8 cellular contexts compared by ENCODE assay signal in the genomic region with DNA sequence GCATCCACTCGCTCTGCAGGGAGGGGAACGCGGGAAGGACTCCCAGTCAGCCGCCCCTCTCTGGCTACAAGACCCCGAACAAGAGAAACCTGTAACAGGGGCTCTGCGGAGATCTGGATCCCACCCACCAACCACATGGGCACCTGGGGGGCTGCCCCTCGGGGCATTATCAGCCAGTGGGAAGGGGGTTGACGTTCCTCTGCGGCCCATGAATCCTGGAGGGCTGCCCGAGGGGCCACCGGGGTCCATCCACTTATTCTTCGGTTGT. TPM values are rescaled to one million over a fixed set of nuclear protein-coding genes. Genes with fewer than 3 reads are reported as not detected.
A peak's percentile ranks its signal among the peaks of the same experiment; 100 is the strongest.
DNase-seq lines count a peak whose midpoint lies in the region; ATAC-seq and TF ChIP-seq lines count a peak whose summit lies in the region.

No MANE protein-coding gene starts in this region.

- no peak overlapping the region for H3K27ac Mint-ChIP-seq in effector memory CD8-positive, alpha-beta T cell

- H3K4me1 ChIP-seq in BLaER1 (peaks cover 71% of the 10 kb centered on the region), MM.1S (ENCODE audit: low read length) (peaks cover 22% of the 10 kb centered on the region)

- H3K27me3 ChIP-seq in BLaER1 = peaks cover 44% of the 10 kb centered on the region
- H3K27me3 ChIP-seq in MM.1S (replicated peaks; ENCODE audit: insufficient read depth, low read length) = peaks cover 22% of the 10 kb centered on the region
- no peaks in the 10 kb centered on the region for H3K27me3 ChIP-seq in neural cell (ENCODE audit: insufficient read depth, low read depth, low read length)

- peaks cover 25% of the 10 kb centered on the region for H3K79me2 ChIP-seq in MM.1S (ENCODE audit: low read length)
- H3K79me2 ChIP-seq in neural cell (replicated peaks; ENCODE audit: insufficient read depth, low read length) = peaks cover 40% of the 10 kb centered on the region

- H3K27ac ChIP-seq in BLaER1 (no peak overlapping the region), MM.1S (ENCODE audit: low read length) (no peak overlapping the region), neural cell (ENCODE audit: low read length) (peak overlapping the region; percentile 94)

- peak overlapping the region; percentile 64 for H3K4me3 ChIP-seq in BLaER1
- H3K4me3 ChIP-seq in MM.1S (ENCODE audit: low read length) = peak overlapping the region; percentile 93
- H3K4me3 ChIP-seq in neural cell (ENCODE audit: low read length) = peak overlapping the region; percentile 94

- DNase-seq in MM.1S = no peak
- DNase-seq in effector memory CD8-positive, alpha-beta T cell = no peak
- no peak for DNase-seq in NCI-H1417 treated with DMSO at 0.1 percent for 48 hours (lab: John Stamatoyannopoulos, UW)
- DNase-seq in SW 1271 (lab: John Stamatoyannopoulos, UW) = no peak

- H3F3A ChIP-seq in MM.1S (ENCODE audit: insufficient read depth, low read length) (peaks cover 25% of the 10 kb centered on the region), neural cell (ENCODE audit: insufficient read depth, low read length, poor library complexity, severe bottlenecking) (no peaks in the 10 kb centered on the region)

- no peak for ATAC-seq in effector memory CD8-positive, alpha-beta T cell (replicated peaks)
- ATAC-seq in HG02610 (IDR thresholded peaks at IDR 0.05; ENCODE audit: unreplicated experiment) = no peak
- no peak for ATAC-seq in HG03571 (IDR thresholded peaks at IDR 0.05; ENCODE audit: unreplicated experiment)

- H3K9me3 ChIP-seq in BLaER1 (no peaks in the 10 kb centered on the region), MM.1S (replicated peaks; ENCODE audit: insufficient read depth, low read length) (no peaks in the 10 kb centered on the region), neural cell (ENCODE audit: low read length) (no peaks in the 10 kb centered on the region)

- H3K4me1 Mint-ChIP-seq in effector memory CD8-positive, alpha-beta T cell (ENCODE audit: low read depth in 2 of 2) = peaks cover 32 to 50% of the 10 kb centered on the region in 2 donors

- peak overlapping the region; percentile 86 to 90 for H3K4me3 Mint-ChIP-seq in effector memory CD8-positive, alpha-beta T cell

- H3K27me3 Mint-ChIP-seq in effector memory CD8-positive, alpha-beta T cell = peaks cover 37 to 58% of the 10 kb centered on the region in 2 donors

- H4K20me1 ChIP-seq in BLaER1 = peaks cover 50% of the 10 kb centered on the region
- H4K20me1 ChIP-seq in MM.1S (ENCODE audit: insufficient read depth, low read length) = no peaks in the 10 kb centered on the region
- H4K20me1 ChIP-seq in neural cell (ENCODE audit: insufficient read depth) = no peaks in the 10 kb centered on the region

- H3K4me2 ChIP-seq in BLaER1 (peak overlapping the region; percentile 83), MM.1S (ENCODE audit: low read depth, low read length) (peak overlapping the region; percentile 99), neural cell (ENCODE audit: low read length) (peak overlapping the region; percentile 67)

- H2AFZ ChIP-seq in MM.1S (ENCODE audit: low read length) = 0 out of 2 replicates have a peak overlapping the region, but pooled peaks have one; percentile 65
- H2AFZ ChIP-seq in neural cell (ENCODE audit: low read depth, low read length) = no peak overlapping the region

- peaks cover 29% of the 10 kb centered on the region for H3K36me3 Mint-ChIP-seq in effector memory CD8-positive, alpha-beta T cell (ENCODE audit: insufficient read depth)

- H3K9me2 ChIP-seq in MM.1S (replicated peaks; ENCODE audit: insufficient read depth, low read length) (no peaks in the 10 kb centered on the region), neural cell (ENCODE audit: insufficient read depth, low read length) (no peaks in the 10 kb centered on the region)

- H3K9ac ChIP-seq in BLaER1 = no peak overlapping the region
- no peak overlapping the region; the same call in 1 of the 2 replicates for H3K9ac ChIP-seq in MM.1S (ENCODE audit: low read length)
- peak overlapping the region; percentile 92 for H3K9ac ChIP-seq in neural cell (ENCODE audit: low read length)

- no peak for TF ChIP-seq CTCF in MM.1S (IDR thresholded peaks at IDR 0.05; ENCODE audit: low read length)
- no peak for TF ChIP-seq CTCF in neural cell (IDR thresholded peaks at IDR 0.05; ENCODE audit: poor library complexity, severe bottlenecking)

- H3K36me3 ChIP-seq in BLaER1 (peaks cover 14% of the 10 kb centered on the region), MM.1S (replicated peaks; ENCODE audit: insufficient read depth, low read length) (no peaks in the 10 kb centered on the region), neural cell (ENCODE audit: insufficient read depth, low read length) (no peaks in the 10 kb centered on the region)

- TF ChIP-seq RAD21 in neural cell (conservative IDR thresholded peaks at IDR 0.05) = no peak

- no peak for TF ChIP-seq EP300 in neural cell (conservative IDR thresholded peaks at IDR 0.05; ENCODE audit: poor library complexity, severe bottlenecking)

- no peaks in the 10 kb centered on the region for H3K9me3 Mint-ChIP-seq in effector memory CD8-positive, alpha-beta T cell

TF ChIP-seq in neural cell, 6 proteins besides CTCF, POLR2A, EP300 and RAD21:
- TF ChIP-seq TAF1 (IDR thresholded peaks at IDR 0.05; ENCODE audit: low read depth) (no peak), SMC3 (conservative IDR thresholded peaks at IDR 0.05; ENCODE audit: poor library complexity) (no peak), POLR2AphosphoS5 (IDR thresholded peaks at IDR 0.05) (no peak), EZH2 (IDR thresholded peaks at IDR 0.05; ENCODE audit: borderline replicate concordance, insufficient read depth, low read length, poor library complexity, severe bottlenecking) (no peak), MXI1 (conservative IDR thresholded peaks at IDR 0.05; ENCODE audit: poor library complexity, severe bottlenecking) (no peak)
- TF ChIP-seq, protein P1, sequence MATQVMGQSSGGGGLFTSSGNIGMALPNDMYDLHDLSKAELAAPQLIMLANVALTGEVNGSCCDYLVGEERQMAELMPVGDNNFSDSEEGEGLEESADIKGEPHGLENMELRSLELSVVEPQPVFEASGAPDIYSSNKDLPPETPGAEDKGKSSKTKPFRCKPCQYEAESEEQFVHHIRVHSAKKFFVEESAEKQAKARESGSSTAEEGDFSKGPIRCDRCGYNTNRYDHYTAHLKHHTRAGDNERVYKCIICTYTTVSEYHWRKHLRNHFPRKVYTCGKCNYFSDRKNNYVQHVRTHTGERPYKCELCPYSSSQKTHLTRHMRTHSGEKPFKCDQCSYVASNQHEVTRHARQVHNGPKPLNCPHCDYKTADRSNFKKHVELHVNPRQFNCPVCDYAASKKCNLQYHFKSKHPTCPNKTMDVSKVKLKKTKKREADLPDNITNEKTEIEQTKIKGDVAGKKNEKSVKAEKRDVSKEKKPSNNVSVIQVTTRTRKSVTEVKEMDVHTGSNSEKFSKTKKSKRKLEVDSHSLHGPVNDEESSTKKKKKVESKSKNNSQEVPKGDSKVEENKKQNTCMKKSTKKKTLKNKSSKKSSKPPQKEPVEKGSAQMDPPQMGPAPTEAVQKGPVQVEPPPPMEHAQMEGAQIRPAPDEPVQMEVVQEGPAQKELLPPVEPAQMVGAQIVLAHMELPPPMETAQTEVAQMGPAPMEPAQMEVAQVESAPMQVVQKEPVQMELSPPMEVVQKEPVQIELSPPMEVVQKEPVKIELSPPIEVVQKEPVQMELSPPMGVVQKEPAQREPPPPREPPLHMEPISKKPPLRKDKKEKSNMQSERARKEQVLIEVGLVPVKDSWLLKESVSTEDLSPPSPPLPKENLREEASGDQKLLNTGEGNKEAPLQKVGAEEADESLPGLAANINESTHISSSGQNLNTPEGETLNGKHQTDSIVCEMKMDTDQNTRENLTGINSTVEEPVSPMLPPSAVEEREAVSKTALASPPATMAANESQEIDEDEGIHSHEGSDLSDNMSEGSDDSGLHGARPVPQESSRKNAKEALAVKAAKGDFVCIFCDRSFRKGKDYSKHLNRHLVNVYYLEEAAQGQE (IDR thresholded peaks at IDR 0.05; ENCODE audit: borderline replicate concordance) = no peak
TF ChIP-seq in neural cell: peak in this region for 0.

RNA-seq across cellular contexts. Expression of a gene that starts 1.8 kb away (rescaled TPM):
- polyA plus RNA-seq in neural cell = 10.7 and 11.7 TPM in 2 replicates
- 12.4 and 15.0 TPM in 2 replicates for polyA minus RNA-seq in neural cell

RNA-seq across cellular contexts. Expression of a gene that starts 2.6 kb away (rescaled TPM):
- 300 and 338 TPM in 2 replicates for polyA plus RNA-seq in neural cell
- 94.8 and 133 TPM in 2 replicates for polyA minus RNA-seq in neural cell

RNA-seq across cellular contexts. Expression of a gene that starts 19.8 kb away (rescaled TPM):
- polyA plus RNA-seq in neural cell = 0.48 and 1.2 TPM in 2 replicates
- polyA minus RNA-seq in neural cell = 0.73 and 1.6 TPM in 2 replicates

RNA-seq across cellular contexts. Expression of a gene that starts 44.9 kb away (rescaled TPM):
- polyA plus RNA-seq in neural cell = 19.7 and 26.0 TPM in 2 replicates
- 44.8 and 47.6 TPM in 2 replicates for polyA minus RNA-seq in neural cell

RNA-seq across cellular contexts. Expression of a gene that starts 49.4 kb away (rescaled TPM):
- polyA plus RNA-seq in neural cell = 164 and 187 TPM in 2 replicates
- 274 and 279 TPM in 2 replicates for polyA minus RNA-seq in neural cell
